2 cellular contexts compared by ENCODE assay signal in genomic region chr1:29634324-29635072, GRCh38.
TF ChIP-seq lines count a peak whose summit lies in the region.

No MANE protein-coding gene starts in this region.

TF ChIP-seq in HepG2, 621 proteins besides CTCF, POLR2A, EP300 and RAD21:
- TF ChIP-seq, protein P1, sequence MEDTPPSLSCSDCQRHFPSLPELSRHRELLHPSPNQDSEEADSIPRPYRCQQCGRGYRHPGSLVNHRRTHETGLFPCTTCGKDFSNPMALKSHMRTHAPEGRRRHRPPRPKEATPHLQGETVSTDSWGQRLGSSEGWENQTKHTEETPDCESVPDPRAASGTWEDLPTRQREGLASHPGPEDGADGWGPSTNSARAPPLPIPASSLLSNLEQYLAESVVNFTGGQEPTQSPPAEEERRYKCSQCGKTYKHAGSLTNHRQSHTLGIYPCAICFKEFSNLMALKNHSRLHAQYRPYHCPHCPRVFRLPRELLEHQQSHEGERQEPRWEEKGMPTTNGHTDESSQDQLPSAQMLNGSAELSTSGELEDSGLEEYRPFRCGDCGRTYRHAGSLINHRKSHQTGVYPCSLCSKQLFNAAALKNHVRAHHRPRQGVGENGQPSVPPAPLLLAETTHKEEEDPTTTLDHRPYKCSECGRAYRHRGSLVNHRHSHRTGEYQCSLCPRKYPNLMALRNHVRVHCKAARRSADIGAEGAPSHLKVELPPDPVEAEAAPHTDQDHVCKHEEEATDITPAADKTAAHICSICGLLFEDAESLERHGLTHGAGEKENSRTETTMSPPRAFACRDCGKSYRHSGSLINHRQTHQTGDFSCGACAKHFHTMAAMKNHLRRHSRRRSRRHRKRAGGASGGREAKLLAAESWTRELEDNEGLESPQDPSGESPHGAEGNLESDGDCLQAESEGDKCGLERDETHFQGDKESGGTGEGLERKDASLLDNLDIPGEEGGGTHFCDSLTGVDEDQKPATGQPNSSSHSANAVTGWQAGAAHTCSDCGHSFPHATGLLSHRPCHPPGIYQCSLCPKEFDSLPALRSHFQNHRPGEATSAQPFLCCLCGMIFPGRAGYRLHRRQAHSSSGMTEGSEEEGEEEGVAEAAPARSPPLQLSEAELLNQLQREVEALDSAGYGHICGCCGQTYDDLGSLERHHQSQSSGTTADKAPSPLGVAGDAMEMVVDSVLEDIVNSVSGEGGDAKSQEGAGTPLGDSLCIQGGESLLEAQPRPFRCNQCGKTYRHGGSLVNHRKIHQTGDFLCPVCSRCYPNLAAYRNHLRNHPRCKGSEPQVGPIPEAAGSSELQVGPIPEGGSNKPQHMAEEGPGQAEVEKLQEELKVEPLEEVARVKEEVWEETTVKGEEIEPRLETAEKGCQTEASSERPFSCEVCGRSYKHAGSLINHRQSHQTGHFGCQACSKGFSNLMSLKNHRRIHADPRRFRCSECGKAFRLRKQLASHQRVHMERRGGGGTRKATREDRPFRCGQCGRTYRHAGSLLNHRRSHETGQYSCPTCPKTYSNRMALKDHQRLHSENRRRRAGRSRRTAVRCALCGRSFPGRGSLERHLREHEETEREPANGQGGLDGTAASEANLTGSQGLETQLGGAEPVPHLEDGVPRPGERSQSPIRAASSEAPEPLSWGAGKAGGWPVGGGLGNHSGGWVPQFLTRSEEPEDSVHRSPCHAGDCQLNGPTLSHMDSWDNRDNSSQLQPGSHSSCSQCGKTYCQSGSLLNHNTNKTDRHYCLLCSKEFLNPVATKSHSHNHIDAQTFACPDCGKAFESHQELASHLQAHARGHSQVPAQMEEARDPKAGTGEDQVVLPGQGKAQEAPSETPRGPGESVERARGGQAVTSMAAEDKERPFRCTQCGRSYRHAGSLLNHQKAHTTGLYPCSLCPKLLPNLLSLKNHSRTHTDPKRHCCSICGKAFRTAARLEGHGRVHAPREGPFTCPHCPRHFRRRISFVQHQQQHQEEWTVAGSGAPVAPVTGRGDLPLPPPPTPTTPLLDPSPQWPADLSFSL (CRISPR knock-in tag; IDR thresholded peaks at IDR 0.05): no peak
- no peak for TF ChIP-seq CHD2 (IDR thresholded peaks at IDR 0.05; ENCODE audit: low read depth, low read length)

TF ChIP-seq in H1, 55 proteins besides CTCF, POLR2A, EP300 and RAD21 (continued from another document):
- TF ChIP-seq TAF1 (IDR thresholded peaks at IDR 0.05; ENCODE audit: low read depth, low read length): no peak
- TF ChIP-seq EZH2 (IDR thresholded peaks at IDR 0.05; ENCODE audit: low read depth, low read length, severe bottlenecking): no peak
- TF ChIP-seq, protein P2, sequence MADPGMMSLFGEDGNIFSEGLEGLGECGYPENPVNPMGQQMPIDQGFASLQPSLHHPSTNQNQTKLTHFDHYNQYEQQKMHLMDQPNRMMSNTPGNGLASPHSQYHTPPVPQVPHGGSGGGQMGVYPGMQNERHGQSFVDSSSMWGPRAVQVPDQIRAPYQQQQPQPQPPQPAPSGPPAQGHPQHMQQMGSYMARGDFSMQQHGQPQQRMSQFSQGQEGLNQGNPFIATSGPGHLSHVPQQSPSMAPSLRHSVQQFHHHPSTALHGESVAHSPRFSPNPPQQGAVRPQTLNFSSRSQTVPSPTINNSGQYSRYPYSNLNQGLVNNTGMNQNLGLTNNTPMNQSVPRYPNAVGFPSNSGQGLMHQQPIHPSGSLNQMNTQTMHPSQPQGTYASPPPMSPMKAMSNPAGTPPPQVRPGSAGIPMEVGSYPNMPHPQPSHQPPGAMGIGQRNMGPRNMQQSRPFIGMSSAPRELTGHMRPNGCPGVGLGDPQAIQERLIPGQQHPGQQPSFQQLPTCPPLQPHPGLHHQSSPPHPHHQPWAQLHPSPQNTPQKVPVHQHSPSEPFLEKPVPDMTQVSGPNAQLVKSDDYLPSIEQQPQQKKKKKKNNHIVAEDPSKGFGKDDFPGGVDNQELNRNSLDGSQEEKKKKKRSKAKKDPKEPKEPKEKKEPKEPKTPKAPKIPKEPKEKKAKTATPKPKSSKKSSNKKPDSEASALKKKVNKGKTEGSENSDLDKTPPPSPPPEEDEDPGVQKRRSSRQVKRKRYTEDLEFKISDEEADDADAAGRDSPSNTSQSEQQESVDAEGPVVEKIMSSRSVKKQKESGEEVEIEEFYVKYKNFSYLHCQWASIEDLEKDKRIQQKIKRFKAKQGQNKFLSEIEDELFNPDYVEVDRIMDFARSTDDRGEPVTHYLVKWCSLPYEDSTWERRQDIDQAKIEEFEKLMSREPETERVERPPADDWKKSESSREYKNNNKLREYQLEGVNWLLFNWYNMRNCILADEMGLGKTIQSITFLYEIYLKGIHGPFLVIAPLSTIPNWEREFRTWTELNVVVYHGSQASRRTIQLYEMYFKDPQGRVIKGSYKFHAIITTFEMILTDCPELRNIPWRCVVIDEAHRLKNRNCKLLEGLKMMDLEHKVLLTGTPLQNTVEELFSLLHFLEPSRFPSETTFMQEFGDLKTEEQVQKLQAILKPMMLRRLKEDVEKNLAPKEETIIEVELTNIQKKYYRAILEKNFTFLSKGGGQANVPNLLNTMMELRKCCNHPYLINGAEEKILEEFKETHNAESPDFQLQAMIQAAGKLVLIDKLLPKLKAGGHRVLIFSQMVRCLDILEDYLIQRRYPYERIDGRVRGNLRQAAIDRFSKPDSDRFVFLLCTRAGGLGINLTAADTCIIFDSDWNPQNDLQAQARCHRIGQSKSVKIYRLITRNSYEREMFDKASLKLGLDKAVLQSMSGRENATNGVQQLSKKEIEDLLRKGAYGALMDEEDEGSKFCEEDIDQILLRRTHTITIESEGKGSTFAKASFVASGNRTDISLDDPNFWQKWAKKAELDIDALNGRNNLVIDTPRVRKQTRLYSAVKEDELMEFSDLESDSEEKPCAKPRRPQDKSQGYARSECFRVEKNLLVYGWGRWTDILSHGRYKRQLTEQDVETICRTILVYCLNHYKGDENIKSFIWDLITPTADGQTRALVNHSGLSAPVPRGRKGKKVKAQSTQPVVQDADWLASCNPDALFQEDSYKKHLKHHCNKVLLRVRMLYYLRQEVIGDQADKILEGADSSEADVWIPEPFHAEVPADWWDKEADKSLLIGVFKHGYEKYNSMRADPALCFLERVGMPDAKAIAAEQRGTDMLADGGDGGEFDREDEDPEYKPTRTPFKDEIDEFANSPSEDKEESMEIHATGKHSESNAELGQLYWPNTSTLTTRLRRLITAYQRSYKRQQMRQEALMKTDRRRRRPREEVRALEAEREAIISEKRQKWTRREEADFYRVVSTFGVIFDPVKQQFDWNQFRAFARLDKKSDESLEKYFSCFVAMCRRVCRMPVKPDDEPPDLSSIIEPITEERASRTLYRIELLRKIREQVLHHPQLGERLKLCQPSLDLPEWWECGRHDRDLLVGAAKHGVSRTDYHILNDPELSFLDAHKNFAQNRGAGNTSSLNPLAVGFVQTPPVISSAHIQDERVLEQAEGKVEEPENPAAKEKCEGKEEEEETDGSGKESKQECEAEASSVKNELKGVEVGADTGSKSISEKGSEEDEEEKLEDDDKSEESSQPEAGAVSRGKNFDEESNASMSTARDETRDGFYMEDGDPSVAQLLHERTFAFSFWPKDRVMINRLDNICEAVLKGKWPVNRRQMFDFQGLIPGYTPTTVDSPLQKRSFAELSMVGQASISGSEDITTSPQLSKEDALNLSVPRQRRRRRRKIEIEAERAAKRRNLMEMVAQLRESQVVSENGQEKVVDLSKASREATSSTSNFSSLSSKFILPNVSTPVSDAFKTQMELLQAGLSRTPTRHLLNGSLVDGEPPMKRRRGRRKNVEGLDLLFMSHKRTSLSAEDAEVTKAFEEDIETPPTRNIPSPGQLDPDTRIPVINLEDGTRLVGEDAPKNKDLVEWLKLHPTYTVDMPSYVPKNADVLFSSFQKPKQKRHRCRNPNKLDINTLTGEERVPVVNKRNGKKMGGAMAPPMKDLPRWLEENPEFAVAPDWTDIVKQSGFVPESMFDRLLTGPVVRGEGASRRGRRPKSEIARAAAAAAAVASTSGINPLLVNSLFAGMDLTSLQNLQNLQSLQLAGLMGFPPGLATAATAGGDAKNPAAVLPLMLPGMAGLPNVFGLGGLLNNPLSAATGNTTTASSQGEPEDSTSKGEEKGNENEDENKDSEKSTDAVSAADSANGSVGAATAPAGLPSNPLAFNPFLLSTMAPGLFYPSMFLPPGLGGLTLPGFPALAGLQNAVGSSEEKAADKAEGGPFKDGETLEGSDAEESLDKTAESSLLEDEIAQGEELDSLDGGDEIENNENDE (IDR thresholded peaks at IDR 0.05; ENCODE audit: insufficient replicate concordance, low read length): no peak
- no peak for TF ChIP-seq ASH2L (IDR thresholded peaks at IDR 0.05; ENCODE audit: low read length)
